Comparison of ENCODE assay signal across 1 cellular context in genomic region chr6:127515234-127515793, GRCh38.
TF ChIP-seq lines count a peak whose summit lies in the region.

No MANE protein-coding gene starts in this region.

TF ChIP-seq in HEK293, 187 proteins besides CTCF, POLR2A, EP300 and RAD21 (continued from another document):
- TF ChIP-seq ZBTB6 (tag by site-specific recombination; IDR thresholded peaks at IDR 0.05) = peak; percentile 63; the same call in 1 of the 2 replicates
- TF ChIP-seq ZNF211 (tag by site-specific recombination; IDR thresholded peaks at IDR 0.05; ENCODE audit: low read depth) = no peak
- TF ChIP-seq MEIS1 (CRISPR knock-in tag; IDR thresholded peaks at IDR 0.05; ENCODE audit: borderline replicate concordance) = no peak
